8 cellular contexts compared by ENCODE assay signal in genomic region chr9:98860871-98861293, GRCh38. TPM values are rescaled to one million over a fixed set of nuclear protein-coding genes. Genes with fewer than 3 reads are reported as not detected.
A peak's percentile ranks its signal among the peaks of the same experiment; 100 is the strongest.
DNase-seq lines count a peak whose midpoint lies in the region; ATAC-seq and TF ChIP-seq lines count a peak whose summit lies in the region.

No MANE protein-coding gene starts in this region.

- no peaks in the 10 kb centered on the region for H3K27me3 ChIP-seq in Panc1 (ENCODE audit: control insufficient read depth, insufficient read depth, low read length)

- H3K27me3 Mint-ChIP-seq in activated naive CD4-positive, alpha-beta T cell treated with anti-CD3 and anti-CD28 coated beads for 36 hours (ENCODE audit: low read depth) = no peaks in the 10 kb centered on the region
- H3K27me3 Mint-ChIP-seq in T-helper 17 cell = peaks cover 49% of the 10 kb centered on the region

- no TSS peak for BruUV-seq in Panc1 (replicated peaks; lab: Mats Ljungman, UMichigan)

- POLR2A ChIA-PET in Panc1 (lab: Charles Lee) = no interaction called here

- no peaks in the 10 kb centered on the region for H3K9me3 ChIP-seq in Panc1 (ENCODE audit: control insufficient read depth, insufficient read depth, low read depth, low read length)
- H3K9me3 ChIP-seq in T-helper 17 cell (ENCODE audit: control insufficient read depth, low read length, poor library complexity, severe bottlenecking) = no peaks in the 10 kb centered on the region

- peaks cover 3% of the 10 kb centered on the region for H3K9me3 Mint-ChIP-seq in activated naive CD4-positive, alpha-beta T cell treated with anti-CD3 and anti-CD28 coated beads for 36 hours

- intact Hi-C loops in Panc1 (cut with micrococcal nuclease; ENCODE audit: unreplicated experiment) = loop anchor here (5.0 kb wide), 1 partner anchor 136 kb away; no protein-coding TSS in a partner anchor
- intact Hi-C loops in activated naive CD4-positive, alpha-beta T cell treated with anti-CD3 and anti-CD28 coated beads for 36 hours (cut with micrococcal nuclease) = no loop called here

- CTCF ChIA-PET in Panc1 (lab: Charles Lee) = interaction anchor here (0.6 kb wide), 1 partner anchor 139 kb away, joined by 5 read pairs; no protein-coding TSS in a partner anchor
- CTCF ChIA-PET in activated naive CD4-positive, alpha-beta T cell treated with anti-CD3 and anti-CD28 coated beads for 36 hours (lab: Charles Lee) = interaction anchor here (0.8 to 2.5 kb wide), 6 partner anchors 9 to 598 kb away, joined by 3 to 13 read pairs (median 3); no protein-coding TSS in a partner anchor

- H3K36me3 ChIP-seq in Panc1 (ENCODE audit: control insufficient read depth, insufficient read depth, low read length) = no peaks in the 10 kb centered on the region

- H3K36me3 Mint-ChIP-seq in activated naive CD4-positive, alpha-beta T cell treated with anti-CD3 and anti-CD28 coated beads for 36 hours (ENCODE audit: low read depth) = no peaks in the 10 kb centered on the region
- peaks cover 2% of the 10 kb centered on the region for H3K36me3 Mint-ChIP-seq in T-helper 17 cell (ENCODE audit: low read depth)

- no peak overlapping the region for H3K27ac ChIP-seq in Panc1 (ENCODE audit: low read length)

- no peaks in the 10 kb centered on the region for H3K4me1 Mint-ChIP-seq in activated naive CD4-positive, alpha-beta T cell treated with anti-CD3 and anti-CD28 coated beads for 36 hours (ENCODE audit: low read depth)
- H3K4me1 Mint-ChIP-seq in T-helper 17 cell = no peaks in the 10 kb centered on the region

- DNase-seq in GM03348 (ENCODE audit: low spot score) (peak; percentile 90), Panc1 (ENCODE audit: low read depth, low spot score) (peak; percentile 12), fibroblast of mammary gland (ENCODE audit: low read depth) (peak; percentile 98), nucleus accumbens (lab: John Stamatoyannopoulos, UW) (peak in 40 of 56 donors; percentile 1 to 66 (median 24)), T-helper 17 cell (no peak)
- DNase-seq in activated CD4-positive, alpha-beta T cell treated with anti-CD3 and anti-CD28 coated beads for 48 hours = no peak
- no peak for DNase-seq in activated naive CD4-positive, alpha-beta T cell treated with anti-CD3 and anti-CD28 coated beads for 36 hours

- ATAC-seq in Panc1 (peak; percentile 62), T-helper 17 cell (no peak), GM19023 (IDR thresholded peaks at IDR 0.05; ENCODE audit: unreplicated experiment) (no peak)

- no peaks in the 10 kb centered on the region for H3K4me1 ChIP-seq in Panc1 (ENCODE audit: control insufficient read depth, insufficient read depth, low read length)

- in situ Hi-C loops in Panc1 (cut with HindIII; ENCODE audit: low pct_unique_long_range_greater_than_20kb, low sequenced_read_pairs) = no loop called here

- TF ChIP-seq CTCF in Panc1 (IDR thresholded peaks at IDR 0.05) (peak; percentile 51), fibroblast of mammary gland (conservative IDR thresholded peaks at IDR 0.05; ENCODE audit: control insufficient read depth, insufficient read depth, low read depth, low read length) (peak; percentile 65)

- H3K4me3 Mint-ChIP-seq in activated naive CD4-positive, alpha-beta T cell treated with anti-CD3 and anti-CD28 coated beads for 36 hours = no peak overlapping the region
- no peak overlapping the region for H3K4me3 Mint-ChIP-seq in T-helper 17 cell

- no peak overlapping the region for H3K27ac Mint-ChIP-seq in activated naive CD4-positive, alpha-beta T cell treated with anti-CD3 and anti-CD28 coated beads for 36 hours
- H3K27ac Mint-ChIP-seq in T-helper 17 cell = no peak overlapping the region

- H3K4me3 ChIP-seq in Panc1 (ENCODE audit: low read depth in 2 of 2, low read length in 2 of 2) = no peak overlapping the region
- H3K4me3 ChIP-seq in fibroblast of mammary gland (ENCODE audit: control insufficient read depth, low read depth, low read length) = no peak overlapping the region

RNA-seq across cellular contexts. Expression of gene GALNT12, which starts 53.4 kb away (rescaled TPM):
- total RNA-seq in Panc1 (2021; ENCODE audit: unreplicated experiment) (3.3 TPM), T-helper 17 cell (10 to 100 TPM; 10.2 to 11.3 TPM)
- 2.1 TPM for polyA plus RNA-seq in Panc1 (2012; ENCODE audit: insufficient read length)
- total RNA-seq in activated naive CD4-positive, alpha-beta T cell treated with anti-CD3 and anti-CD28 coated beads for 36 hours = 10 to 100 TPM; 12.9 to 13.5 TPM

Comparison
In these comparisons a context has a peak if more than half of its experiments do, and no peak if none do; other contexts are left out.
1. DNase-seq: peak in GM03348 (single experiment), Panc1 (single experiment), fibroblast of mammary gland (single experiment) and nucleus accumbens (40 of 56); none in activated CD4-positive, alpha-beta T cell treated with anti-CD3 and anti-CD28 coated beads for 48 hours (single experiment), activated naive CD4-positive, alpha-beta T cell treated with anti-CD3 and anti-CD28 coated beads for 36 hours (single experiment) and T-helper 17 cell (0 of 3).